In genomic region chr17:61360318-61360717, GRCh38 we compare ENCODE assay signal across 32 cellular contexts. TPM values are rescaled to one million over a fixed set of nuclear protein-coding genes. Genes with fewer than 3 reads are reported as not detected.
"Had no signal": no experiment of that assay in that cellular context is flagged by ENCODE, and none has a peak within 500 bp of the region (broad histone marks: within the 10 kb centered on the region; RNA-seq: fewer than 3 reads in every experiment).

No MANE protein-coding gene starts in this region.

- H3K27me3 Mint-ChIP-seq: activated naive CD8-positive, alpha-beta T cell treated with anti-CD3 and anti-CD28 coated beads for 36 hours; effector memory CD8-positive, alpha-beta T cell; naive B cell had no signal

- ATAC-seq: activated CD4-positive, CD25-positive, alpha-beta regulatory T cell treated with anti-CD3 and anti-CD28 coated beads, Interleukin-2, amount 50 U/mL, for 24 hours; effector memory CD8-positive, alpha-beta T cell; gastroesophageal sphincter; left ventricle myocardium superior; pancreas; sciatic nerve; upper lobe of right lung had no signal

- H3K36me3 ChIP-seq: brain microvascular endothelial cell, gastroesophageal sphincter, pancreas, prostate gland, suprapubic skin, tibial artery, upper lobe of right lung had no signal

- H3K4me3 ChIP-seq: gastroesophageal sphincter, hepatocyte, pancreas, prostate gland, suprapubic skin, tibial artery, upper lobe of right lung had no signal

- H3K9me3 Mint-ChIP-seq: activated naive CD4-positive, alpha-beta T cell treated with anti-CD3 and anti-CD28 coated beads for 36 hours; activated naive CD8-positive, alpha-beta T cell treated with anti-CD3 and anti-CD28 coated beads for 36 hours; activated T-helper 1 cell treated with anti-CD3 and anti-CD28 coated beads, Interleukin-12 subunit alpha, Interleukin-12 subunit beta, Interleukin-2, Interleukin-4 antibody, amounts not matched to agents 30 ng/mL and 10 ng/mL and 1 ng/mL, durations not matched to agents 14 hours and 24 hours and 36 hours; effector memory CD8-positive, alpha-beta T cell; mesothelial cell of epicardium; naive B cell; nephron progenitor cell; T-helper 2 cell treated with Interferon-gamma antibody and Interleukin-4, amounts not matched to agents 5 μg/mL and 100 μg/mL, for 36 hours had no signal

- H3K4me1 ChIP-seq: gastroesophageal sphincter, pancreas, prostate gland, suprapubic skin, upper lobe of right lung had no signal

- H3K27ac ChIP-seq: brain microvascular endothelial cell, gastroesophageal sphincter, hepatocyte, pancreas, prostate gland, suprapubic skin, upper lobe of right lung had no signal

- H3K4me3 Mint-ChIP-seq: activated naive CD4-positive, alpha-beta T cell treated with anti-CD3 and anti-CD28 coated beads for 36 hours; activated naive CD8-positive, alpha-beta T cell treated with anti-CD3 and anti-CD28 coated beads for 36 hours; activated T-helper 1 cell treated with anti-CD3 and anti-CD28 coated beads, Interleukin-12 subunit alpha, Interleukin-12 subunit beta, Interleukin-2, Interleukin-4 antibody, amounts not matched to agents 30 ng/mL and 10 ng/mL and 1 ng/mL, durations not matched to agents 14 hours and 24 hours and 36 hours; effector memory CD8-positive, alpha-beta T cell; mesothelial cell of epicardium; naive B cell; nephron progenitor cell; T-helper 2 cell treated with Interferon-gamma antibody and Interleukin-4, amounts not matched to agents 5 μg/mL and 100 μg/mL, for 36 hours had no signal

- H3K27me3 ChIP-seq: brain microvascular endothelial cell, gastroesophageal sphincter, hepatocyte, pancreas, suprapubic skin, tibial artery, upper lobe of right lung had no signal

- H3K27ac Mint-ChIP-seq: activated naive CD4-positive, alpha-beta T cell treated with anti-CD3 and anti-CD28 coated beads for 36 hours; activated naive CD8-positive, alpha-beta T cell treated with anti-CD3 and anti-CD28 coated beads for 36 hours; activated T-helper 1 cell treated with anti-CD3 and anti-CD28 coated beads, Interleukin-12 subunit alpha, Interleukin-12 subunit beta, Interleukin-2, Interleukin-4 antibody, amounts not matched to agents 30 ng/mL and 10 ng/mL and 1 ng/mL, durations not matched to agents 14 hours and 24 hours and 36 hours; effector memory CD8-positive, alpha-beta T cell; naive B cell; nephron progenitor cell; T-helper 2 cell treated with Interferon-gamma antibody and Interleukin-4, amounts not matched to agents 5 μg/mL and 100 μg/mL, for 36 hours had no signal

- H3K36me3 Mint-ChIP-seq: activated naive CD8-positive, alpha-beta T cell treated with anti-CD3 and anti-CD28 coated beads for 36 hours; naive B cell had no signal

- H3K4me1 Mint-ChIP-seq: activated naive CD8-positive, alpha-beta T cell treated with anti-CD3 and anti-CD28 coated beads for 36 hours; naive B cell had no signal

- H3K4me2 ChIP-seq: hepatocyte had no signal

- H2AFZ ChIP-seq: hepatocyte had no signal

- H3K9me3 ChIP-seq: gastroesophageal sphincter, pancreas, prostate gland, suprapubic skin, tibial artery, upper lobe of right lung had no signal

- DNase-seq: activated CD4-positive, alpha-beta T cell treated with anti-CD3 and anti-CD28 coated beads for 48 hours; activated CD4-positive, alpha-beta T cell treated with anti-CD3 and anti-CD28 coated beads, Interleukin-2, amount 50 U/mL, for 48 hours; activated CD8-positive, alpha-beta memory T cell treated with anti-CD3 and anti-CD28 coated beads for 24 hours; activated effector memory CD4-positive, alpha-beta T cell treated with anti-CD3 and anti-CD28 coated beads, Interleukin-2, amount 50 U/mL, for 16 hours; activated naive CD4-positive, alpha-beta T cell treated with anti-CD3 and anti-CD28 coated beads for 36 hours; activated naive CD8-positive, alpha-beta T cell treated with anti-CD3 and anti-CD28 coated beads for 36 hours; brain microvascular endothelial cell; caudate nucleus; cortex of kidney; effector memory CD8-positive, alpha-beta T cell; erythroblast; islet precursor cell; left cardiac atrium; left ventricle myocardium superior; naive B cell; nephron progenitor cell; pancreas; retina; stimulated activated CD4-positive, alpha-beta T cell treated with anti-CD3 and anti-CD28 coated beads, Interleukin-15, amount 100 ng/mL, for 24 hours; stimulated activated CD4-positive, alpha-beta T cell treated with anti-CD3 and anti-CD28 coated beads, Interleukin-2, amount 100 ng/mL, for 24 hours; stimulated activated naive CD4-positive, alpha-beta T cell; tibial artery; upper lobe of right lung had no signal

RNA-seq across cellular contexts. Expression of gene TBX2, which starts 39.3 kb away (rescaled TPM):
- total RNA-seq: activated naive CD4-positive, alpha-beta T cell treated with anti-CD3 and anti-CD28 coated beads for 36 hours; activated naive CD8-positive, alpha-beta T cell treated with anti-CD3 and anti-CD28 coated beads for 36 hours; activated T-helper 1 cell treated with anti-CD3 and anti-CD28 coated beads, Interleukin-12 subunit alpha, Interleukin-12 subunit beta, Interleukin-2, Interleukin-4 antibody, amounts not matched to agents 30 ng/mL and 10 ng/mL and 1 ng/mL, durations not matched to agents 14 hours and 24 hours and 36 hours had no signal
